In the genomic region with DNA sequence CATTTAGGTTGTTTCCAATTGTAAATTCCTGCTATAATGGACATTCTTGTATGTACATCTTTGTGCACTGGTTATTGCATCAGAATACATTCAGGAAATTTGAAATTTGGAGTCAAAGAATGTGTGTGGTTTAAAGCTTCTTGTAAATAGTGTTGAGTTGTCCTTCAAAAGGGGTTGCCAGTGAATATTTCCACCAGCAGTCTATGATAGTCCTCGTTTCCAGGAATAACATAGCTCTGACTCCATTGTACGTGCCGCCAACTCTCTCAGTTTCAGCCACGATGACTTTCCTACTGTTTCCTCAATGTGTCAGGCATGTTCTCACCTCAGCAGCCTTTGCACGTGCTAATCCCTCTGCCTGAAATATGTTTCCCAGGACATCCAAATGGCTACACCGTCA, we compare ENCODE assay signal across 19 cellular contexts. TPM values are rescaled to one million over a fixed set of nuclear protein-coding genes. Genes with fewer than 3 reads are reported as not detected.
DNase-seq lines count a peak whose midpoint lies in the region; ATAC-seq and TF ChIP-seq lines count a peak whose summit lies in the region.
"Had no signal": no experiment of that assay in that cellular context is flagged by ENCODE, and none has a peak within 500 bp of the region (broad histone marks: within the 10 kb centered on the region; RNA-seq: fewer than 3 reads in every experiment).

No MANE protein-coding gene starts in this region.

- H3K9me3 ChIP-seq in right atrium auricular region: peaks cover 0 to 25% of the 10 kb centered on the region in 2 donors
- H3K9me3 ChIP-seq in SJSA1 (replicated peaks): 0 out of 2 replicates have a peak, but pooled peaks cover 4% of the 10 kb centered on the region
- H3K9me3 ChIP-seq in thoracic aorta: peaks cover 12% of the 10 kb centered on the region

- H3K36me3 ChIP-seq in right atrium auricular region (no peaks in the 10 kb centered on the region), SJSA1 (no peaks in the 10 kb centered on the region), thoracic aorta (no peaks in the 10 kb centered on the region)
- H3K36me3 ChIP-seq: gastroesophageal sphincter had no signal

- H3K27me3 ChIP-seq in right atrium auricular region (no peaks in the 10 kb centered on the region), SJSA1 (replicated peaks) (no peaks in the 10 kb centered on the region), thoracic aorta (replicated peaks; ENCODE audit: insufficient read depth) (no peaks in the 10 kb centered on the region)
- H3K27me3 ChIP-seq: gastroesophageal sphincter had no signal

- peak; percentile 40 for DNase-seq in right atrium auricular region (ENCODE audit: low spot score)
- no peak for DNase-seq in left ventricle myocardium superior
- no peak for DNase-seq in SJSA1 (ENCODE audit: low read depth in 1 of 2, low spot score in 2 of 2)
- peak; percentile 30 for DNase-seq in fibroblast of mammary gland (ENCODE audit: low read depth)
- DNase-seq in thoracic aorta (ENCODE audit: low spot score): no peak
- no peak for DNase-seq in activated CD4-positive, CD25-positive, alpha-beta regulatory T cell treated with anti-CD3 and anti-CD28 coated beads, Interleukin-2, amount 50 U/mL, for 72 hours
- DNase-seq in epidermal melanocyte (ENCODE audit: insufficient read length, low spot score): no peak
- DNase-seq in putamen (ENCODE audit: low spot score): no peak
- DNase-seq: activated gamma-delta T cell treated with Interleukin-2 at 50 U/mL for 16 hours; CD8-positive, alpha-beta memory T cell; MM.1S; natural killer cell; NCI-H1694; NCI-H748 treated with DMSO at 0.1 percent for 48 hours; PC-3; SHP77 treated with DMSO at 0.1 percent for 48 hours had no signal

- H3K4me3 ChIP-seq in right atrium auricular region (no peak overlapping the region), SJSA1 (no peak overlapping the region), fibroblast of mammary gland (ENCODE audit: control insufficient read depth, low read depth, low read length) (no peak overlapping the region), thoracic aorta (no peak overlapping the region)
- H3K4me3 ChIP-seq: gastroesophageal sphincter had no signal

- H3K27ac ChIP-seq in right atrium auricular region (no peak overlapping the region), SJSA1 (peak overlapping the region; percentile 2; the same call in 1 of the 2 replicates), thoracic aorta (no peak overlapping the region)
- H3K27ac ChIP-seq: gastroesophageal sphincter, HL-60 had no signal

- intact Hi-C loops in left ventricle myocardium superior (cut with micrococcal nuclease): no loop called here

- no peak for TF ChIP-seq CTCF in right atrium auricular region (IDR thresholded peaks at IDR 0.05)
- no peak for TF ChIP-seq CTCF in fibroblast of mammary gland (conservative IDR thresholded peaks at IDR 0.05; ENCODE audit: control insufficient read depth, insufficient read depth, low read depth, low read length)
- no peak for TF ChIP-seq CTCF in thoracic aorta (IDR thresholded peaks at IDR 0.05)

- H3K4me1 ChIP-seq in right atrium auricular region (peaks cover 0 to 5% of the 10 kb centered on the region in 2 donors), SJSA1 (replicated peaks) (peaks cover 5% of the 10 kb centered on the region), thoracic aorta (ENCODE audit: control insufficient read depth in 1 of 2, low read depth in 2 of 2) (peaks cover 3 to 18% of the 10 kb centered on the region in 2 donors)

- ATAC-seq in left ventricle myocardium superior (no peak), thoracic aorta (ENCODE audit: insufficient number of reproducible peaks, low FRiP score, low read depth) (peak; percentile 41)
- ATAC-seq: gastroesophageal sphincter, natural killer cell, PC-3, WTC11 had no signal

RNA-seq across cellular contexts. Expression of a gene that starts 10.9 kb away (rescaled TPM):
- total RNA-seq in right atrium auricular region: 10 to 100 TPM; 19.0 to 25.8 TPM
- total RNA-seq in left ventricle myocardium superior: 35.2 TPM
- 120 and 160 TPM in 2 replicates for total RNA-seq in SJSA1 (2014; rRNA removed; shearing (Covaris generic))
- 10 to 100 TPM; 21.8 to 32.4 TPM for total RNA-seq in thoracic aorta

Comparison
In these comparisons a context has a peak if more than half of its experiments do, and no peak if none do; other contexts are left out.
1. DNase-seq: peak in right atrium auricular region (single experiment) and fibroblast of mammary gland (single experiment); none in left ventricle myocardium superior (single experiment), SJSA1 (0 of 2), thoracic aorta (single experiment), activated CD4-positive, CD25-positive, alpha-beta regulatory T cell treated with anti-CD3 and anti-CD28 coated beads, Interleukin-2, amount 50 U/mL, for 72 hours (single experiment), epidermal melanocyte (single experiment) and putamen (single experiment).